In genomic region chr20:5674176-5674660, GRCh38 we compare ENCODE assay signal across 8 cellular contexts.
DNase-seq lines count a peak whose midpoint lies in the region; ATAC-seq, FAIRE-seq and TF ChIP-seq lines count a peak whose summit lies in the region.

No MANE protein-coding gene starts in this region.

- no peak overlapping the region for H3K9ac ChIP-seq in keratinocyte (ENCODE audit: control insufficient read depth, extremely low read depth, insufficient read depth, low read length)

- H3K36me3 ChIP-seq in keratinocyte (ENCODE audit: control insufficient read depth in 2 of 2, extremely low read depth in 1 of 2, insufficient read depth in 2 of 2, low read length in 2 of 2) (no peaks in the 10 kb centered on the region), WERI-Rb-1 (no peaks in the 10 kb centered on the region), aorta (ENCODE audit: control insufficient read depth in 1 of 2, insufficient read depth in 2 of 2, low read length in 1 of 2) (no peaks in the 10 kb centered on the region)

- H3K79me2 ChIP-seq in keratinocyte (ENCODE audit: control insufficient read depth, insufficient read depth, low read length), result no peaks in the 10 kb centered on the region

- peak; percentile 56 for FAIRE-seq in keratinocyte (lab: Jason Lieb, UNC)

- dilution Hi-C loops in keratinocyte (cut with MboI; ENCODE audit: extremely low pct_ligation_motif_present, low sequenced_read_pairs), result no loop called here

- no peaks in the 10 kb centered on the region for H4K20me1 ChIP-seq in keratinocyte (ENCODE audit: control insufficient read depth, extremely low read depth, insufficient read depth, low read length)

- 90% methylated on average over 3 of the region's 3 CpGs for WGBS in aorta, 2 donors

- intact Hi-C loops in aorta (cut with DNase I), result no loop called here

- peak overlapping the region; percentile 3 for H3K4me2 ChIP-seq in keratinocyte (ENCODE audit: control insufficient read depth, extremely low read depth, insufficient read depth, low read depth, low read length)

- H3K4me3 ChIP-seq in keratinocyte (ENCODE audit: control insufficient read depth in 2 of 3, extremely low read depth in 1 of 3, insufficient read depth in 2 of 3, low read depth in 1 of 3, low read length in 3 of 3) (no peak overlapping the region), WERI-Rb-1 (ENCODE audit: low read depth, low read length) (no peak overlapping the region), aorta (ENCODE audit: low read length in 2 of 2) (no peak overlapping the region)

- no peak for TF ChIP-seq CTCF in keratinocyte (optimal IDR thresholded peaks at IDR 0.05 in 1 of 3, IDR thresholded peaks at IDR 0.05 in 1 of 3, conservative IDR thresholded peaks at IDR 0.05 in 1 of 3; ENCODE audit: extremely low read depth in 1 of 3, insufficient read depth in 2 of 3, low read length in 3 of 3)
- TF ChIP-seq CTCF in WERI-Rb-1 (IDR thresholded peaks at IDR 0.05; ENCODE audit: low read depth, low read length), result no peak

- H3K4me1 ChIP-seq in keratinocyte (ENCODE audit: control insufficient read depth, extremely low read depth, insufficient read depth, low read length) (peaks cover 7% of the 10 kb centered on the region), aorta (ENCODE audit: control insufficient read depth in 1 of 2, insufficient read depth in 2 of 2, low read length in 2 of 2) (no peaks in the 10 kb centered on the region)

- peak; percentile 97 for DNase-seq in DMS53 (lab: John Stamatoyannopoulos, UW)
- DNase-seq in SIG-M5 (lab: John Stamatoyannopoulos, UW), result peak; percentile 99
- peak; percentile 61 for DNase-seq in keratinocyte (ENCODE audit: low read depth, low spot score)
- DNase-seq in WERI-Rb-1, result no peak
- no peak for DNase-seq in aorta
- no peak for DNase-seq in NCI-H2171 treated with DMSO at 0.1 percent for 48 hours (lab: John Stamatoyannopoulos, UW)

- H3K9me3 ChIP-seq in keratinocyte (ENCODE audit: control insufficient read depth, low read depth, low read length) (no peaks in the 10 kb centered on the region), WERI-Rb-1 (ENCODE audit: severe bottlenecking) (no peaks in the 10 kb centered on the region), aorta (ENCODE audit: control insufficient read depth, low read length) (no peaks in the 10 kb centered on the region)

- no peaks in the 10 kb centered on the region for H3K9me1 ChIP-seq in keratinocyte (ENCODE audit: control insufficient read depth, extremely low read depth, insufficient read depth, low read length)

- H2AFZ ChIP-seq in keratinocyte (ENCODE audit: control insufficient read depth, low read length), result no peak overlapping the region

- peak; percentile 88 for ATAC-seq in GM19372 (IDR thresholded peaks at IDR 0.05; ENCODE audit: low read depth, unreplicated experiment)
- peak; percentile 90 for ATAC-seq in HG03196 (IDR thresholded peaks at IDR 0.05; ENCODE audit: unreplicated experiment)
- no peak for ATAC-seq in aorta (ENCODE audit: low FRiP score)

- H3K27me3 ChIP-seq in keratinocyte (ENCODE audit: control insufficient read depth, extremely low read depth, insufficient read depth, low read length), result no peaks in the 10 kb centered on the region
- H3K27me3 ChIP-seq in WERI-Rb-1 (ENCODE audit: insufficient read depth, low read depth, severe bottlenecking), result no peaks in the 10 kb centered on the region
- peaks cover 0 to 1% of the 10 kb centered on the region in 2 donors for H3K27me3 ChIP-seq in aorta (ENCODE audit: control insufficient read depth in 1 of 2, insufficient read depth in 2 of 2, low read length in 1 of 2)

- H3K27ac ChIP-seq in keratinocyte (ENCODE audit: control insufficient read depth, insufficient read depth, low read length), result peak overlapping the region; percentile 37
- no peak overlapping the region for H3K27ac ChIP-seq in WERI-Rb-1
- H3K27ac ChIP-seq in aorta (ENCODE audit: low read depth in 1 of 2, low read length in 2 of 2), result no peak overlapping the region

Comparison
In these comparisons a context has a peak if more than half of its experiments do, and no peak if none do; other contexts are left out.
1. DNase-seq: peak in DMS53 (single experiment), SIG-M5 (single experiment) and keratinocyte (single experiment); none in WERI-Rb-1 (single experiment), aorta (0 of 2) and NCI-H2171 treated with DMSO at 0.1 percent for 48 hours (single experiment).